8 cellular contexts compared by ENCODE assay signal in the genomic region with DNA sequence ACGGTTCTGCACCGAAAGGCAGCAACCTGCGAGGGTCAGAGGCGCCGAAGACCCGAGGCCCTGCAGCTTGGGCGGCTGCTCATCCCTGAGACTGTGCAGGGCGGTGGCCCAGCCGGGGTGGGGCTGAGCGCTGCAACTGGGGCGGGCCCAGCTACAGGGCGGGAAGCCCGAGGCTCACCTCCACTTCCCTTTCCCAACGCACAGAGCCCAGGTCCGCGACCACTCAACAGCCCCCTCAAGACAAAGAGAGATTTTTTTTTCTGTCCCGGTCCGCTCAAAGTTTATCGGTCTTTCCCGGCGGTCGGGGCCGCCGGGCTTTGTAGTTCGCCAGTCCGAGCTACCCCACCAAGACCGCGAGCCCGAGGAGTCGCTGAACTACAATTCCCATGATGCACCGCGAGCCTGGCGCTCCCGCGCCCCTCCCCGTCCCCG. TPM values are rescaled to one million over a fixed set of nuclear protein-coding genes. Genes with fewer than 3 reads are reported as not detected.
DNase-seq lines count a peak whose midpoint lies in the region; ATAC-seq and TF ChIP-seq lines count a peak whose summit lies in the region.

No MANE protein-coding gene starts in this region.

- H3K36me3 Mint-ChIP-seq in Caco-2 (ENCODE audit: insufficient read depth, unreplicated experiment) = no peaks in the 10 kb centered on the region
- H3K36me3 Mint-ChIP-seq in activated CD8-positive, alpha-beta memory T cell treated with anti-CD3 and anti-CD28 coated beads, Interleukin-2, amount 10 ng/mL, durations not matched to agents 7 days and 5 days = peaks cover 5% of the 10 kb centered on the region

- CTCF ChIA-PET in Caco-2 (lab: Charles Lee) = interaction anchor here (0.5 to 0.7 kb wide), 4 partner anchors 112 to 556 kb away, joined by 4 to 8 read pairs (median 6); no protein-coding TSS in a partner anchor
- CTCF ChIA-PET in activated CD8-positive, alpha-beta memory T cell treated with anti-CD3 and anti-CD28 coated beads, Interleukin-2, amount 10 ng/mL, durations not matched to agents 7 days and 5 days (lab: Charles Lee) = interaction anchor here (0.7 to 2.0 kb wide), 9 partner anchors 11 to 175 kb away, joined by 3 to 9 read pairs (median 3); no protein-coding TSS in a partner anchor

- H2BK120ac ChIP-seq in mesenchymal stem cell (ENCODE audit: low read depth, low read length) = peak overlapping the region; percentile 85

- H3K27me3 Mint-ChIP-seq in Caco-2 (ENCODE audit: insufficient read depth, unreplicated experiment) = peaks cover 6% of the 10 kb centered on the region
- no peaks in the 10 kb centered on the region for H3K27me3 Mint-ChIP-seq in activated CD8-positive, alpha-beta memory T cell treated with anti-CD3 and anti-CD28 coated beads, Interleukin-2, amount 10 ng/mL, durations not matched to agents 7 days and 5 days

- peak; percentile 95 for DNase-seq in Caco-2
- DNase-seq in HUDEP-2 (lab: John Stamatoyannopoulos, UW; ENCODE audit: unreplicated experiment in 76 of 76) = peak in 74 of 76 experiments; percentile 36 to 92 (median 80)
- DNase-seq in NOMO-1 treated with DMSO at 0.1 percent for 48 hours (lab: John Stamatoyannopoulos, UW; ENCODE audit: unreplicated experiment) = peak; percentile 81
- peak; percentile 95 for DNase-seq in activated CD8-positive, alpha-beta memory T cell treated with anti-CD3 and anti-CD28 coated beads, Interleukin-2, amount 10 ng/mL, durations not matched to agents 7 days and 5 days
- DNase-seq in mesenchymal stem cell = peak; percentile 95
- peak; percentile 69 for DNase-seq in stimulated activated CD8-positive, alpha-beta memory T cell treated with anti-CD3 and anti-CD28 coated beads, Interleukin-12 subunit alpha, Interleukin-12 subunit beta, amount 100 ng/mL, for 24 hours (ENCODE audit: extremely low read depth)

- no peaks in the 10 kb centered on the region for H3K9me3 Mint-ChIP-seq in Caco-2 (ENCODE audit: unreplicated experiment)
- H3K9me3 Mint-ChIP-seq in activated CD8-positive, alpha-beta memory T cell treated with anti-CD3 and anti-CD28 coated beads, Interleukin-2, amount 10 ng/mL, durations not matched to agents 7 days and 5 days (ENCODE audit: low read depth) = no peaks in the 10 kb centered on the region

- peak overlapping the region; percentile 60 for H3K27ac ChIP-seq in mesenchymal stem cell (ENCODE audit: low read length, poor library complexity, severe bottlenecking)

- H2AFZ ChIP-seq in mesenchymal stem cell (ENCODE audit: low read depth, low read length) = peak overlapping the region; percentile 87

- H3K9ac ChIP-seq in endocrine pancreas (ENCODE audit: control insufficient read depth, insufficient read depth, low read length) (peak overlapping the region; percentile 75), mesenchymal stem cell (ENCODE audit: low read length) (peak overlapping the region; percentile 93)

- H3K4me1 ChIP-seq in Caco-2 (0 out of 2 replicates have a peak, but pooled peaks cover 5% of the 10 kb centered on the region), endocrine pancreas (ENCODE audit: control insufficient read depth, insufficient read depth, low read length) (peaks cover 23% of the 10 kb centered on the region), mesenchymal stem cell (ENCODE audit: control insufficient read depth, insufficient read depth, low read depth, low read length) (peaks cover 6% of the 10 kb centered on the region)

- POLR2A ChIA-PET in Caco-2 (lab: Charles Lee) = interaction anchor here (0.6 to 0.7 kb wide), 2 partner anchors 149 to 349 kb away, joined by 3 to 5 read pairs; no protein-coding TSS in a partner anchor

- H3K36me3 ChIP-seq in Caco-2 (ENCODE audit: control insufficient read depth, insufficient read depth, low read length) (no peaks in the 10 kb centered on the region), endocrine pancreas (ENCODE audit: control insufficient read depth, insufficient read depth, low read length) (no peaks in the 10 kb centered on the region), mesenchymal stem cell (ENCODE audit: control insufficient read depth in 1 of 2, insufficient read depth in 2 of 2, low read depth in 1 of 2, low read length in 2 of 2) (peaks cover 0 to 2% of the 10 kb centered on the region in 2 experiments)

- H3K4ac ChIP-seq in mesenchymal stem cell (ENCODE audit: low read depth in 1 of 2, low read length in 2 of 2) = peak overlapping the region; percentile 99

- TF ChIP-seq CTCF in Caco-2 (IDR thresholded peaks at IDR 0.05; ENCODE audit: insufficient read depth in 1 of 2, low read depth in 1 of 2, low read length in 1 of 2, severe bottlenecking in 1 of 2, unreplicated experiment in 1 of 2) = no peak

- ATAC-seq in GM21390 (IDR thresholded peaks at IDR 0.05; ENCODE audit: unreplicated experiment) = peak; percentile 77
- ATAC-seq in activated CD8-positive, alpha-beta memory T cell treated with anti-CD3 and anti-CD28 coated beads, Interleukin-2, amount 10 ng/mL, durations not matched to agents 7 days and 5 days = peak; percentile 89

- H2BK15ac ChIP-seq in mesenchymal stem cell (ENCODE audit: low read depth, poor library complexity, severe bottlenecking) = peak overlapping the region; percentile 90

- no peaks in the 10 kb centered on the region; the same call in 1 of the 2 replicates for H3K9me3 ChIP-seq in Caco-2
- H3K9me3 ChIP-seq in endocrine pancreas (ENCODE audit: control insufficient read depth, low read length) = no peaks in the 10 kb centered on the region
- no peaks in the 10 kb centered on the region for H3K9me3 ChIP-seq in mesenchymal stem cell (ENCODE audit: control insufficient read depth, low read length)

- BruUV-seq in Caco-2 (replicated peaks; lab: Mats Ljungman, UMichigan) = no TSS peak

- intact Hi-C loops in Caco-2 (cut with micrococcal nuclease; ENCODE audit: unreplicated experiment) = loop anchor here (5.0 to 10.0 kb wide), 3 partner anchors 158 to 366 kb away; a partner anchor contains a TSS

- H3K23ac ChIP-seq in mesenchymal stem cell (ENCODE audit: low read length in 2 of 2) = peak overlapping the region in 1 of 2 experiments; percentile 98

- no peaks in the 10 kb centered on the region for H3K4me1 Mint-ChIP-seq in Caco-2 (ENCODE audit: low read depth, unreplicated experiment)
- peaks cover 44% of the 10 kb centered on the region for H3K4me1 Mint-ChIP-seq in activated CD8-positive, alpha-beta memory T cell treated with anti-CD3 and anti-CD28 coated beads, Interleukin-2, amount 10 ng/mL, durations not matched to agents 7 days and 5 days

- under 1% methylated on average over 35 of the region's 37 CpGs for WGBS in mesenchymal stem cell

- peak overlapping the region; percentile 94 for H3K4me2 ChIP-seq in mesenchymal stem cell (ENCODE audit: low read length, poor library complexity, severe bottlenecking)

- H2BK5ac ChIP-seq in mesenchymal stem cell (ENCODE audit: low read depth, low read length, poor library complexity, severe bottlenecking) = peak overlapping the region; percentile 95

- H3K27ac Mint-ChIP-seq in Caco-2 (ENCODE audit: unreplicated experiment) = peak overlapping the region; percentile 51
- peak overlapping the region; percentile 89 for H3K27ac Mint-ChIP-seq in activated CD8-positive, alpha-beta memory T cell treated with anti-CD3 and anti-CD28 coated beads, Interleukin-2, amount 10 ng/mL, durations not matched to agents 7 days and 5 days

- no peak overlapping the region for H2AK5ac ChIP-seq in mesenchymal stem cell (ENCODE audit: low read length, severe bottlenecking)

- H3K14ac ChIP-seq in mesenchymal stem cell (ENCODE audit: low read length in 2 of 2) = peak overlapping the region in 1 of 2 experiments; percentile 98

- peak overlapping the region; percentile 77 for H3K4me3 Mint-ChIP-seq in Caco-2 (ENCODE audit: unreplicated experiment)
- peak overlapping the region; percentile 86 for H3K4me3 Mint-ChIP-seq in activated CD8-positive, alpha-beta memory T cell treated with anti-CD3 and anti-CD28 coated beads, Interleukin-2, amount 10 ng/mL, durations not matched to agents 7 days and 5 days

- peak overlapping the region in 1 of 2 experiments; percentile 90 for H2BK12ac ChIP-seq in mesenchymal stem cell (ENCODE audit: low read length in 2 of 2)

- H3K4me3 ChIP-seq in Caco-2 (ENCODE audit: low read depth, low read length) (peak overlapping the region; percentile 82), endocrine pancreas (ENCODE audit: control insufficient read depth, insufficient read depth, low read length) (peak overlapping the region; percentile 73), mesenchymal stem cell (ENCODE audit: insufficient read depth in 1 of 2, low read depth in 1 of 2, low read length in 2 of 2) (peak overlapping the region; percentile 96 to 98)

- H4K91ac ChIP-seq in mesenchymal stem cell (ENCODE audit: low read length) = peak overlapping the region; percentile 99

- peak overlapping the region; percentile 99 for H4K8ac ChIP-seq in mesenchymal stem cell (ENCODE audit: low read length)

- H3K79me1 ChIP-seq in mesenchymal stem cell (replicated peaks; ENCODE audit: low read length, poor library complexity, severe bottlenecking) = peaks cover 14% of the 10 kb centered on the region

- H3K27me3 ChIP-seq in Caco-2 (replicated peaks; ENCODE audit: control insufficient read depth, insufficient read depth, low read length) (no peaks in the 10 kb centered on the region), endocrine pancreas (ENCODE audit: control insufficient read depth, insufficient read depth, low read length) (no peaks in the 10 kb centered on the region), mesenchymal stem cell (ENCODE audit: control insufficient read depth in 1 of 2, insufficient read depth in 1 of 2, low read length in 2 of 2) (no peaks in the 10 kb centered on the region)

- peak overlapping the region; percentile 97 to 100 for H3K18ac ChIP-seq in mesenchymal stem cell (ENCODE audit: low read depth in 1 of 2, low read length in 2 of 2)

RNA-seq across cellular contexts. Expression of a gene that starts 0.6 kb away (rescaled TPM):
- 4.0 and 8.1 TPM in 2 replicates for total RNA-seq in Caco-2 (2022)
- total RNA-seq in activated CD8-positive, alpha-beta memory T cell treated with anti-CD3 and anti-CD28 coated beads, Interleukin-2, amount 10 ng/mL, durations not matched to agents 7 days and 5 days = 10 to 100 TPM; 24.6 to 38.2 TPM
- polyA plus RNA-seq in mesenchymal stem cell (2013, experiment 1 of 2) = 9.6 TPM
- 11.5 TPM for polyA plus RNA-seq in mesenchymal stem cell (2013, experiment 2 of 2)

Comparison
In these comparisons a context has a peak if more than half of its experiments do, and no peak if none do; other contexts are left out.
1. Peak in every context shown above with its lines: DNase-seq, ATAC-seq, H3K4me3 ChIP-seq and H3K27ac ChIP-seq.